8 cellular contexts compared by ENCODE assay signal in the genomic region with DNA sequence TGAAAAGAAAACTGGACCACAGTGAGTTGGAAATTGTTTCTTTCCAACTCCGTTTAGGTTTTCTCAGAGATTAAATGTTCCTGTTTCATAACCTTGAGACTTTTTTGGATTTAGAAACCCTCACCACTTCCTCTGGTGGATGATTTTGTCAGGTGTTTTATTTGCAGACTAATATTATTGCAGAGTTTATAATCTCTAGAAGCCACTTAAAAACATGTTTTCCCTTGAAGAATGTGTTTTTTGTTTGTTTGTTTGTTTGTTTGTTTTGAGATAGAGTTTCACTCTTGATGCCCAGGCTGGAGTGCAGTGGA. TPM values are rescaled to one million over a fixed set of nuclear protein-coding genes. Genes with fewer than 3 reads are reported as not detected.
DNase-seq lines count a peak whose midpoint lies in the region; ATAC-seq and TF ChIP-seq lines count a peak whose summit lies in the region.

No MANE protein-coding gene starts in this region.

- H3K4me3 Mint-ChIP-seq in H9: peak overlapping the region; percentile 94 to 100
- peak overlapping the region; percentile 99 for H3K4me3 Mint-ChIP-seq in T-helper 17 cell

- H3K36me3 Mint-ChIP-seq in H9 (ENCODE audit: insufficient read depth in 1 of 3, low read depth in 3 of 3) (peaks cover 0 to 4% (median 2%) of the 10 kb centered on the region in 3 experiments; a peak in 3 of 7 replicates), T-helper 17 cell (ENCODE audit: low read depth) (peaks cover 4% of the 10 kb centered on the region)

- H3K27me3 ChIP-seq in H9 (ENCODE audit: insufficient read depth, low read length): no peaks in the 10 kb centered on the region

- H4K8ac ChIP-seq in H9 (replicated peaks; ENCODE audit: insufficient read length, low read depth, low read length): no peak overlapping the region

- peaks cover 4 to 5% of the 10 kb centered on the region in 2 experiments for H3K4me1 Mint-ChIP-seq in H9
- H3K4me1 Mint-ChIP-seq in T-helper 17 cell: peaks cover 13% of the 10 kb centered on the region

- no peaks in the 10 kb centered on the region for H3K4me1 ChIP-seq in H9 (ENCODE audit: insufficient read depth, low read length)

- peak overlapping the region; percentile 62 for H3K18ac ChIP-seq in H9 (ENCODE audit: insufficient read length, low read depth, low read length)

- no CpG with 5 or more reads among the region's 1 CpG for WGBS in H9 (ENCODE audit: extremely low coverage, insufficient read length, low lambda C conversion rate)

- H3K14ac ChIP-seq in H9 (ENCODE audit: insufficient read depth, low read length): no peak overlapping the region; the same call in 1 of the 2 replicates

- no peak overlapping the region for H2BK12ac ChIP-seq in H9 (ENCODE audit: insufficient read length, low read depth, low read length)

- H3K79me2 ChIP-seq in H9 (ENCODE audit: insufficient read depth, low read length): no peaks in the 10 kb centered on the region; the same call in 1 of the 2 replicates

- peak overlapping the region; percentile 83 for H3K9ac ChIP-seq in H9 (ENCODE audit: extremely low read depth, insufficient read length, low read length)

- H3K9me3 Mint-ChIP-seq in H9: no peaks in the 10 kb centered on the region; a peak in 2 of 5 replicates

- TF ChIP-seq CTCF in H9 (conservative IDR thresholded peaks at IDR 0.05) (no peak), fibroblast of the aortic adventitia (IDR thresholded peaks at IDR 0.05; ENCODE audit: insufficient read depth, low read length) (no peak)

- H3K9me3 ChIP-seq in H9 (ENCODE audit: control insufficient read depth, low read depth, low read length) (no peaks in the 10 kb centered on the region), T-helper 17 cell (ENCODE audit: control insufficient read depth, low read length, poor library complexity, severe bottlenecking) (no peaks in the 10 kb centered on the region)

- no peaks in the 10 kb centered on the region for H4K20me1 ChIP-seq in H9 (ENCODE audit: control insufficient read depth, insufficient read depth, insufficient read length)

- no peak overlapping the region for H3K23ac ChIP-seq in H9 (ENCODE audit: insufficient read length, low read depth, low read length)

- H4K91ac ChIP-seq in H9 (ENCODE audit: insufficient read length, low read depth, low read length): no peak overlapping the region

- no peak overlapping the region for H2BK15ac ChIP-seq in H9 (ENCODE audit: low read depth, low read length)

- H2AFZ ChIP-seq in H9 (ENCODE audit: low read length): peak overlapping the region; percentile 95

- H2BK5ac ChIP-seq in H9 (ENCODE audit: insufficient read length, low read length): no peak overlapping the region

- no peak for DNase-seq in H9
- DNase-seq in T-helper 17 cell: no peak
- no peak for DNase-seq in fibroblast of the aortic adventitia (ENCODE audit: low read depth)
- no peak for DNase-seq in inferior parietal cortex (ENCODE audit: extremely low spot score)
- DNase-seq in DMS79 treated with DMSO at 0.1 percent for 48 hours (lab: John Stamatoyannopoulos, UW): no peak
- no peak for DNase-seq in NCI-H2081 treated with DMSO at 0.1 percent for 48 hours (lab: John Stamatoyannopoulos, UW)

- H3K4me2 ChIP-seq in H9 (ENCODE audit: insufficient read depth, insufficient read length, low read length): no peak overlapping the region

- peak overlapping the region; percentile 98 for H3K4me3 ChIP-seq in fibroblast of the aortic adventitia (ENCODE audit: low read depth, low read length)
- H3K4me3 ChIP-seq in skin epidermis: peak overlapping the region; percentile 74 to 87 (median 77)

- ATAC-seq in T-helper 17 cell (no peak), GM19328 (IDR thresholded peaks at IDR 0.05; ENCODE audit: unreplicated experiment) (no peak)

- H3T11ph ChIP-seq in H9 (ENCODE audit: low read length): no peak overlapping the region

- H4K5ac ChIP-seq in H9 (ENCODE audit: insufficient read length, low read depth, low read length): no peak overlapping the region

- no peak overlapping the region for H2BK20ac ChIP-seq in H9 (ENCODE audit: low read depth, low read length, poor library complexity, severe bottlenecking)

- peaks cover 5% of the 10 kb centered on the region for H3K23me2 ChIP-seq in H9 (ENCODE audit: insufficient read length, low read depth, low read length, poor library complexity, severe bottlenecking)

- H3K4ac ChIP-seq in H9 (ENCODE audit: low read depth, low read length): no peak overlapping the region

- H3K27me3 Mint-ChIP-seq in H9 (ENCODE audit: low read depth): no peaks in the 10 kb centered on the region
- no peaks in the 10 kb centered on the region for H3K27me3 Mint-ChIP-seq in T-helper 17 cell

- no peak overlapping the region for H2AK5ac ChIP-seq in H9 (ENCODE audit: insufficient read length, low read length)

- no peak overlapping the region for H2BK120ac ChIP-seq in H9 (ENCODE audit: low read depth, low read length, poor library complexity, severe bottlenecking)

- peak overlapping the region; percentile 37 for H3K27ac ChIP-seq in H9 (ENCODE audit: insufficient read length, low read depth, low read length)
- H3K27ac ChIP-seq in skin epidermis: peak overlapping the region in 14 of 21 experiments; percentile 4 to 91 (median 84)

- no peaks in the 10 kb centered on the region for H3K79me1 ChIP-seq in H9 (ENCODE audit: insufficient read depth, low read depth, low read length, poor library complexity, severe bottlenecking)

- H3K27ac Mint-ChIP-seq in H9 (peak overlapping the region; percentile 47 to 99 (median 66); a peak in 2 of 7 replicates), T-helper 17 cell (peak overlapping the region; percentile 94)

- no peak overlapping the region for H3K56ac ChIP-seq in H9 (ENCODE audit: insufficient read length, low read depth, low read length)

RNA-seq across cellular contexts. Expression of a gene that starts 0.5 kb away (rescaled TPM):
- total RNA-seq in H9 (2021) (28.7 and 33.2 TPM in 2 replicates), T-helper 17 cell (10 to 100 TPM; 19.1 to 19.9 TPM), fibroblast of the aortic adventitia (ENCODE audit: low replicate concordance) (58.3 and 65.3 TPM in 2 replicates)
